26 cellular contexts compared by ENCODE assay signal in the genomic region with DNA sequence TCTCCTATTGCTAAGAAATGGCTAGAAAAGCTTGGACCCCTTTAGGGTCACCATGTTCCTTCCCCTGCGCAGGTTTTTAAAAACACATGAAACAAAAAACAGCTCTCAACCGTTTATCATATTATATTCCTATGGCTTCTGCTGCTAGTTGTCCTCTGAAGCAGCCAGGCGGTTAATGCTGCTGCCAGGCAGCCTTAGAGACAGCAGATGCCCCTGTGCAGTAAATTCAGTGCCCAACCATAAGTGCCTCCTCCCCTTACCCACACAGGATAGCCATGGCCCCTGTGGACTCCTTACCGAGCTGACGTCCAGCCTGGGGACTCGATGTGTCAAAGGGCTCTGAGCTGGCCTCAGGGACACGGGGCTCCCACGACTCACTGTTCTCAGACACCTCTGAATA.
"Had no signal": no experiment of that assay in that cellular context is flagged by ENCODE, and none has a peak within 500 bp of the region (broad histone marks: within the 10 kb centered on the region; RNA-seq: fewer than 3 reads in every experiment).

No MANE protein-coding gene starts in this region.

- DNase-seq: activated B cell treated with CpG ODN at 0.5 μM for 24 hours; activated CD4-positive, alpha-beta T cell treated with anti-CD3 and anti-CD28 coated beads for 1 hour; activated CD4-positive, alpha-beta T cell treated with anti-CD3 and anti-CD28 coated beads, Interleukin-2, amount 10 ng/mL, durations not matched to agents 24 days and 14 days; activated CD4-positive, alpha-beta T cell treated with anti-CD3 and anti-CD28 coated beads, Interleukin-2, amount 50 U/mL, for 48 hours; activated CD8-positive, alpha-beta memory T cell treated with anti-CD3 and anti-CD28 coated beads, Interleukin-2, amount 10 ng/mL, durations not matched to agents 7 days and 5 days; activated effector memory CD4-positive, alpha-beta T cell treated with Interleukin-2 at 50 U/mL for 16 hours; activated naive CD4-positive, alpha-beta T cell treated with Interleukin-2 at 50 U/mL for 16 hours; activated naive CD8-positive, alpha-beta T cell treated with anti-CD3 and anti-CD28 coated beads, Interleukin-2, amount 50 U/mL, for 24 hours; activated T-cell treated with anti-CD3 and anti-CD28 coated beads, Interleukin-2, amount 50 U/mL, for 24 hours; amygdala; brain microvascular endothelial cell; central memory CD4-positive, alpha-beta T cell; Kasumi-1; NCI-H1048; NCI-H146; NCI-H1930; NCI-H2171; NCI-H2227 treated with DMSO at 0.1 percent for 48 hours; NCI-H446 treated with DMSO at 0.1 percent for 48 hours; NCI-H524 treated with DMSO at 0.1 percent for 48 hours; NCI-H774; SHP77; T-helper 17 cell; T-helper 9 cell had no signal

- H3K4me3 ChIP-seq: K562 had no signal

- ATAC-seq: activated CD8-positive, alpha-beta memory T cell treated with anti-CD3 and anti-CD28 coated beads, Interleukin-2, amount 10 ng/mL, durations not matched to agents 7 days and 5 days; K562; T-helper 17 cell had no signal

- H3K27ac ChIP-seq: brain microvascular endothelial cell had no signal

- H3K27me3 ChIP-seq: brain microvascular endothelial cell had no signal

- FAIRE-seq: K562, TTC549 had no signal
